In the genomic region with DNA sequence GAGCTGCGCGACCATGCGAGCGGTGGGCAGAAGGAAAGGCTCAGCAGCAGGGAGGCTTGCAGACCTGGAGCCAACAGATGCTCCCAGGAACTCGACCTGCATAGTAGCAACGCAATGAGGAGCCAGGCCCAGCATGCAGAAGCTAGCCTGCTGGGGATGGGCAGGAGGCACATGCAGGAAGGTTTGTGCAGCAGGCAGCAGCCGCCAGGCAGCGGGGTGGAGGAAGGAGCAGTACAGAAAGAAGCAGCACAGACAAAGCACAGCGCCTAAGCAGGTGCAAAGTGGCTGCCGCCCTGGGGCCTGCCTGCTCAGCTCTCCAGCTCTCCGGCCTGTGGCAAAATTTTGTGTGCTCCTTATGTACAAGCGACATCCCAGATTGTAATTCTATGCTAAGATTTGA, we compare ENCODE assay signal across 27 cellular contexts.
A peak's percentile ranks its signal among the peaks of the same experiment; 100 is the strongest.
DNase-seq lines count a peak whose midpoint lies in the region; ATAC-seq, FAIRE-seq and TF ChIP-seq lines count a peak whose summit lies in the region.
"Had no signal": no experiment of that assay in that cellular context is flagged by ENCODE, and none has a peak within 500 bp of the region (broad histone marks: within the 10 kb centered on the region; RNA-seq: fewer than 3 reads in every experiment).

No MANE protein-coding gene starts in this region.

- no peak overlapping the region for H3K4ac ChIP-seq in H9 (ENCODE audit: low read depth, low read length)

- H3K4me2 ChIP-seq in H9 (ENCODE audit: insufficient read depth, insufficient read length, low read length) = no peak overlapping the region
- H3K4me2 ChIP-seq: KMS-11 had no signal

- WGBS in H9 (ENCODE audit: extremely low coverage, insufficient read length, low lambda C conversion rate) = no CpG with 5 or more reads among the region's 12 CpGs

- no peak overlapping the region for H4K5ac ChIP-seq in H9 (ENCODE audit: insufficient read length, low read depth, low read length)

- H3K4me1 Mint-ChIP-seq in H9 = peaks cover 63 to 64% of the 10 kb centered on the region in 2 experiments
- H3K4me1 Mint-ChIP-seq: activated B cell treated with CpG ODN at 0.5 μM for 24 hours; activated naive CD4-positive, alpha-beta T cell treated with anti-CD3 and anti-CD28 coated beads, Interleukin-2, amount 10 ng/mL, durations not matched to agents 7 days and 5 days had no signal

- no peaks in the 10 kb centered on the region for H3K27me3 ChIP-seq in H9 (ENCODE audit: insufficient read depth, low read length)
- H3K27me3 ChIP-seq: tibial artery had no signal

- H2BK5ac ChIP-seq in H9 (ENCODE audit: insufficient read length, low read length) = no peak overlapping the region

- ATAC-seq in HG03045 (IDR thresholded peaks at IDR 0.05; ENCODE audit: unreplicated experiment) = no peak
- ATAC-seq: psoas muscle had no signal

- no peak overlapping the region for H3K56ac ChIP-seq in H9 (ENCODE audit: insufficient read length, low read depth, low read length)

- FAIRE-seq in HTR-8/SVneo (lab: Jason Lieb, UNC) = no peak
- FAIRE-seq: bronchial epithelial cell, endometrium had no signal

- DNase-seq in ELF-1 (ENCODE audit: low read depth, low spot score) (peak; percentile 68), H9 (peak; percentile 79), cerebellar cortex (ENCODE audit: low spot score) (peak; percentile 83), iPS-NIHi7 (ENCODE audit: extremely low spot score) (peak; percentile 65), HTR-8/SVneo (ENCODE audit: insufficient read length, low spot score) (no peak)
- no peak for DNase-seq in activated CD4-positive, alpha-beta T cell treated with anti-CD3 and anti-CD28 coated beads for 1 hour
- DNase-seq: activated B cell treated with CpG ODN at 0.5 μM for 24 hours; activated CD4-positive, alpha-beta T cell treated with anti-CD3 and anti-CD28 coated beads, Interleukin-2, amount 50 U/mL, for 4 hours; activated naive CD4-positive, alpha-beta T cell treated with anti-CD3 and anti-CD28 coated beads, Interleukin-2, amount 10 ng/mL, durations not matched to agents 7 days and 5 days; amygdala; cortex of kidney; GF-D8; GOT3; mesenchymal stem cell; NCI-H1694 treated with DMSO at 0.1 percent for 48 hours; NCI-H526; nucleus accumbens; psoas muscle; stomach; T1000; tibial artery had no signal

- H3K14ac ChIP-seq in H9 (ENCODE audit: insufficient read depth, low read length) = peak overlapping the region; percentile 21; the same call in 1 of the 2 replicates

- H3K9me3 ChIP-seq in H9 (ENCODE audit: control insufficient read depth, low read depth, low read length) = no peaks in the 10 kb centered on the region
- H3K9me3 ChIP-seq: psoas muscle had no signal

- peaks cover 10% of the 10 kb centered on the region; the same call in 1 of the 2 replicates for H3K4me1 ChIP-seq in H9 (ENCODE audit: insufficient read depth, low read length)
- H3K4me1 ChIP-seq: psoas muscle, stomach, tibial artery had no signal

- H2AK5ac ChIP-seq in H9 (ENCODE audit: insufficient read length, low read length) = no peak overlapping the region

- H2BK120ac ChIP-seq in H9 (ENCODE audit: low read depth, low read length, poor library complexity, severe bottlenecking) = no peak overlapping the region

- no peak overlapping the region for H2BK12ac ChIP-seq in H9 (ENCODE audit: insufficient read length, low read depth, low read length)

- peaks cover 37% of the 10 kb centered on the region in 2 experiments for H3K9me3 Mint-ChIP-seq in H9

- H3K23ac ChIP-seq in H9 (ENCODE audit: insufficient read length, low read depth, low read length) = no peak overlapping the region

- H3K79me1 ChIP-seq in H9 (ENCODE audit: insufficient read depth, low read depth, low read length, poor library complexity, severe bottlenecking) = no peaks in the 10 kb centered on the region

- no peak overlapping the region for H3K27ac ChIP-seq in H9 (ENCODE audit: insufficient read length, low read depth, low read length)
- H3K27ac ChIP-seq: KMS-11, psoas muscle, RWPE1, stomach, tibial artery had no signal

- H3K27me3 Mint-ChIP-seq in H9 (ENCODE audit: low read depth) = peaks cover 12% of the 10 kb centered on the region; the same call in 1 of the 2 replicates
- H3K27me3 Mint-ChIP-seq: activated naive CD4-positive, alpha-beta T cell treated with anti-CD3 and anti-CD28 coated beads, Interleukin-2, amount 10 ng/mL, durations not matched to agents 7 days and 5 days had no signal

- peaks cover 26 to 36% (median 33%) of the 10 kb centered on the region in 3 experiments for H3K36me3 Mint-ChIP-seq in H9 (ENCODE audit: insufficient read depth in 1 of 3, low read depth in 3 of 3)
- H3K36me3 Mint-ChIP-seq: activated naive CD4-positive, alpha-beta T cell treated with anti-CD3 and anti-CD28 coated beads, Interleukin-2, amount 10 ng/mL, durations not matched to agents 7 days and 5 days had no signal

- H4K91ac ChIP-seq in H9 (ENCODE audit: insufficient read length, low read depth, low read length) = no peak overlapping the region

- no peak overlapping the region for H3K9ac ChIP-seq in H9 (ENCODE audit: extremely low read depth, insufficient read length, low read length)
- H3K9ac ChIP-seq: KMS-11 had no signal

- H3K79me2 ChIP-seq in H9 (ENCODE audit: insufficient read depth, low read length) = no peaks in the 10 kb centered on the region; the same call in 1 of the 2 replicates

- no peaks in the 10 kb centered on the region for H4K20me1 ChIP-seq in H9 (ENCODE audit: control insufficient read depth, insufficient read depth, insufficient read length)

- no peak overlapping the region for H4K8ac ChIP-seq in H9 (replicated peaks; ENCODE audit: insufficient read length, low read depth, low read length)

- H3K23me2 ChIP-seq in H9 (ENCODE audit: insufficient read length, low read depth, low read length, poor library complexity, severe bottlenecking) = no peaks in the 10 kb centered on the region

- H2BK20ac ChIP-seq in H9 (ENCODE audit: low read depth, low read length, poor library complexity, severe bottlenecking) = no peak overlapping the region

- no peak overlapping the region for H3T11ph ChIP-seq in H9 (ENCODE audit: low read length)

- H2AFZ ChIP-seq in H9 (ENCODE audit: low read length) = no peak overlapping the region

- peak overlapping the region; percentile 58 to 90 (median 80); a peak in 5 of 7 replicates for H3K27ac Mint-ChIP-seq in H9
- H3K27ac Mint-ChIP-seq: activated B cell treated with CpG ODN at 0.5 μM for 24 hours; activated naive CD4-positive, alpha-beta T cell treated with anti-CD3 and anti-CD28 coated beads, Interleukin-2, amount 10 ng/mL, durations not matched to agents 7 days and 5 days; activated T-helper 1 cell treated with anti-CD3 and anti-CD28 coated beads, Interleukin-12 subunit alpha, Interleukin-12 subunit beta, Interleukin-2, Interleukin-4 antibody, amounts not matched to agents 30 ng/mL and 10 ng/mL and 1 ng/mL, durations not matched to agents 14 hours and 24 hours and 36 hours had no signal

- TF ChIP-seq CTCF in H9 (conservative IDR thresholded peaks at IDR 0.05) = no peak

- H3K18ac ChIP-seq in H9 (ENCODE audit: insufficient read length, low read depth, low read length) = no peak overlapping the region

- H3K4me3 Mint-ChIP-seq in H9 = peak overlapping the region in 1 of 2 experiments; percentile 39; a peak in 2 of 5 replicates
- H3K4me3 Mint-ChIP-seq: activated B cell treated with CpG ODN at 0.5 μM for 24 hours; activated naive CD4-positive, alpha-beta T cell treated with anti-CD3 and anti-CD28 coated beads, Interleukin-2, amount 10 ng/mL, durations not matched to agents 7 days and 5 days; activated T-helper 1 cell treated with anti-CD3 and anti-CD28 coated beads, Interleukin-12 subunit alpha, Interleukin-12 subunit beta, Interleukin-2, Interleukin-4 antibody, amounts not matched to agents 30 ng/mL and 10 ng/mL and 1 ng/mL, durations not matched to agents 14 hours and 24 hours and 36 hours had no signal

- no peak overlapping the region for H2BK15ac ChIP-seq in H9 (ENCODE audit: low read depth, low read length)

Comparison
In these comparisons a context has a peak if more than half of its experiments do, and no peak if none do; other contexts are left out.
1. DNase-seq: peak in ELF-1 (single experiment), H9 (single experiment), cerebellar cortex (single experiment) and iPS-NIHi7 (single experiment); none in activated CD4-positive, alpha-beta T cell treated with anti-CD3 and anti-CD28 coated beads for 1 hour (single experiment) and HTR-8/SVneo (single experiment).